Comparison of ENCODE assay signal across 29 cellular contexts in genomic region chr3:134161817-134162396, GRCh38.
A peak's percentile ranks its signal among the peaks of the same experiment; 100 is the strongest.
DNase-seq lines count a peak whose midpoint lies in the region; ATAC-seq, FAIRE-seq and TF ChIP-seq lines count a peak whose summit lies in the region.
"Had no signal": no experiment of that assay in that cellular context is flagged by ENCODE, and none has a peak within 500 bp of the region (broad histone marks: within the 10 kb centered on the region; RNA-seq: fewer than 3 reads in every experiment).

No MANE protein-coding gene starts in this region.

- H3K27me3 Mint-ChIP-seq in astrocyte (ENCODE audit: low read depth, unreplicated experiment) (no peaks in the 10 kb centered on the region), type B pancreatic cell (no peaks in the 10 kb centered on the region)
- H3K27me3 Mint-ChIP-seq: activated CD4-positive, alpha-beta T cell treated with anti-CD3 and anti-CD28 coated beads, Interleukin-2, amount 10 ng/mL, durations not matched to agents 7 days and 5 days; CD4-positive, alpha-beta T cell; dendritic cell treated with granulocyte-macrophage colony-stimulating factor and Interleukin-4, amounts not matched to agents 40 ng/mL and 50 ng/mL, for 4 days; natural killer cell treated with Interleukin-12 subunit alpha and Interleukin-12 subunit beta and Interleukin-15 and Interleukin-18, amount 100 ng/mL, for 72 hours; T-helper 17 cell had no signal

- H3K27ac ChIP-seq in astrocyte (ENCODE audit: low read depth, low read length) (no peak overlapping the region), psoas muscle (no peak overlapping the region)
- H3K27ac ChIP-seq: 22Rv1, heart left ventricle, KMS-11, left ventricle myocardium inferior, pancreas, tibial artery had no signal

- H3K4me1 Mint-ChIP-seq in astrocyte (ENCODE audit: low read depth, unreplicated experiment) (peaks cover 8% of the 10 kb centered on the region), type B pancreatic cell (ENCODE audit: unreplicated experiment) (peaks cover 13% of the 10 kb centered on the region)
- H3K4me1 Mint-ChIP-seq: activated CD4-positive, alpha-beta T cell treated with anti-CD3 and anti-CD28 coated beads, Interleukin-2, amount 10 ng/mL, durations not matched to agents 7 days and 5 days had no signal

- H3K9ac ChIP-seq in astrocyte (ENCODE audit: low read length) = no peak overlapping the region
- H3K9ac ChIP-seq: KMS-11 had no signal

- H4K20me1 ChIP-seq in astrocyte (ENCODE audit: insufficient read depth, low read length) = peaks cover 4% of the 10 kb centered on the region

- no peak overlapping the region for H3K4me3 ChIP-seq in astrocyte (ENCODE audit: insufficient read depth, low read depth, low read length)
- H3K4me3 ChIP-seq in psoas muscle = no peak overlapping the region
- H3K4me3 ChIP-seq: heart left ventricle, left ventricle myocardium inferior, pancreas, tibial artery had no signal

- H3K4me1 ChIP-seq in astrocyte (ENCODE audit: insufficient read depth, low read length) = no peaks in the 10 kb centered on the region
- H3K4me1 ChIP-seq in psoas muscle = no peaks in the 10 kb centered on the region
- H3K4me1 ChIP-seq: heart left ventricle, left ventricle myocardium inferior, pancreas, tibial artery had no signal

- H3K4me2 ChIP-seq in astrocyte (ENCODE audit: low read length) = no peak overlapping the region
- H3K4me2 ChIP-seq: KMS-11 had no signal

- H3K27ac Mint-ChIP-seq in astrocyte (ENCODE audit: unreplicated experiment) = peak overlapping the region; percentile 7
- H3K27ac Mint-ChIP-seq in type B pancreatic cell = no peak overlapping the region
- H3K27ac Mint-ChIP-seq: activated CD4-positive, alpha-beta T cell treated with anti-CD3 and anti-CD28 coated beads, Interleukin-2, amount 10 ng/mL, durations not matched to agents 7 days and 5 days; activated T-helper 1 cell treated with anti-CD3 and anti-CD28 coated beads, Interleukin-12 subunit alpha, Interleukin-12 subunit beta, Interleukin-2, Interleukin-4 antibody, amounts not matched to agents 30 ng/mL and 10 ng/mL and 1 ng/mL, durations not matched to agents 14 hours and 24 hours and 36 hours; CD4-positive, alpha-beta T cell; dendritic cell treated with granulocyte-macrophage colony-stimulating factor and Interleukin-4, amounts not matched to agents 40 ng/mL and 50 ng/mL, for 4 days; natural killer cell treated with Interleukin-12 subunit alpha and Interleukin-12 subunit beta and Interleukin-15 and Interleukin-18, amount 100 ng/mL, for 72 hours; T-helper 17 cell had no signal

- H3K27me3 ChIP-seq in astrocyte (ENCODE audit: insufficient read depth, low read length) (no peaks in the 10 kb centered on the region), psoas muscle (ENCODE audit: insufficient read depth in 3 of 3, low read length in 2 of 3) (no peaks in the 10 kb centered on the region)
- H3K27me3 ChIP-seq: heart left ventricle, pancreas, tibial artery had no signal

- H3K9me3 Mint-ChIP-seq in astrocyte (ENCODE audit: unreplicated experiment) (no peaks in the 10 kb centered on the region), type B pancreatic cell (no peaks in the 10 kb centered on the region)
- H3K9me3 Mint-ChIP-seq: activated CD4-positive, alpha-beta T cell treated with anti-CD3 and anti-CD28 coated beads, Interleukin-2, amount 10 ng/mL, durations not matched to agents 7 days and 5 days; activated T-helper 1 cell treated with anti-CD3 and anti-CD28 coated beads, Interleukin-12 subunit alpha, Interleukin-12 subunit beta, Interleukin-2, Interleukin-4 antibody, amounts not matched to agents 30 ng/mL and 10 ng/mL and 1 ng/mL, durations not matched to agents 14 hours and 24 hours and 36 hours; CD4-positive, alpha-beta T cell; dendritic cell treated with granulocyte-macrophage colony-stimulating factor and Interleukin-4, amounts not matched to agents 40 ng/mL and 50 ng/mL, for 4 days; natural killer cell treated with Interleukin-12 subunit alpha and Interleukin-12 subunit beta and Interleukin-15 and Interleukin-18, amount 100 ng/mL, for 72 hours had no signal

- peaks cover 11% of the 10 kb centered on the region for H3K36me3 Mint-ChIP-seq in astrocyte (ENCODE audit: low read depth, unreplicated experiment)
- peaks cover 33% of the 10 kb centered on the region for H3K36me3 Mint-ChIP-seq in type B pancreatic cell
- H3K36me3 Mint-ChIP-seq: natural killer cell treated with Interleukin-12 subunit alpha and Interleukin-12 subunit beta and Interleukin-15 and Interleukin-18, amount 100 ng/mL, for 72 hours had no signal

- peak; percentile 62 for DNase-seq in NCI-H146 (lab: John Stamatoyannopoulos, UW)
- no peak for DNase-seq in NCI-H146 treated with DMSO at 0.1 percent for 48 hours (lab: John Stamatoyannopoulos, UW; ENCODE audit: unreplicated experiment)
- DNase-seq in astrocyte (ENCODE audit: low read depth) = no peak
- peak; percentile 36 for DNase-seq in iPS-NIHi11 (ENCODE audit: low spot score)
- DNase-seq in type B pancreatic cell (ENCODE audit: extremely low spot score, unreplicated experiment) = no peak
- DNase-seq in COR-L47 (lab: John Stamatoyannopoulos, UW) = no peak
- no peak for DNase-seq in NCI-H2196 treated with DMSO at 0.1 percent for 48 hours (lab: John Stamatoyannopoulos, UW; ENCODE audit: unreplicated experiment)
- no peak for DNase-seq in psoas muscle
- DNase-seq: activated CD4-positive, alpha-beta T cell treated with anti-CD3 and anti-CD28 coated beads, Interleukin-2, amount 10 ng/mL, durations not matched to agents 7 days and 5 days; activated naive CD4-positive, alpha-beta T cell treated with anti-CD3 and anti-CD28 coated beads, Interleukin-2, amount 50 U/mL, for 16 hours; anterior cingulate cortex; CD4-positive, alpha-beta T cell; GOT3; heart left ventricle; left ventricle myocardium inferior; NCI-H1436 treated with DMSO at 0.1 percent for 48 hours; NCI-H510A treated with DMSO at 0.1 percent for 48 hours; pancreas; RPMI8226; stimulated activated naive CD8-positive, alpha-beta T cell treated with anti-CD3 and anti-CD28 coated beads, Interleukin-15, Interleukin-2, amounts not matched to agents 100 U/mL and 50 U/mL, for 24 hours; T-helper 17 cell; tibial artery had no signal

- no peak for ATAC-seq in psoas muscle
- ATAC-seq: heart left ventricle; natural killer cell treated with Interleukin-12 subunit alpha and Interleukin-12 subunit beta and Interleukin-15 and Interleukin-18, amount 100 ng/mL, for 72 hours; pancreas; sciatic nerve; stimulated activated naive CD8-positive, alpha-beta T cell treated with anti-CD3 and anti-CD28 coated beads, Interleukin-15, Interleukin-2, amounts not matched to agents 100 U/mL and 50 U/mL, for 24 hours; T-helper 17 cell had no signal

- intact Hi-C loops in psoas muscle (cut with DNase I) = no loop called here

- H3K9me3 ChIP-seq in astrocyte (ENCODE audit: insufficient read depth, low read depth, low read length) (no peaks in the 10 kb centered on the region), psoas muscle (no peaks in the 10 kb centered on the region)
- H3K9me3 ChIP-seq: heart left ventricle, left ventricle myocardium inferior, pancreas, tibial artery had no signal

- no peak overlapping the region for H3K4me3 Mint-ChIP-seq in astrocyte (ENCODE audit: unreplicated experiment)
- H3K4me3 Mint-ChIP-seq in type B pancreatic cell = no peak overlapping the region
- H3K4me3 Mint-ChIP-seq: activated CD4-positive, alpha-beta T cell treated with anti-CD3 and anti-CD28 coated beads, Interleukin-2, amount 10 ng/mL, durations not matched to agents 7 days and 5 days; activated T-helper 1 cell treated with anti-CD3 and anti-CD28 coated beads, Interleukin-12 subunit alpha, Interleukin-12 subunit beta, Interleukin-2, Interleukin-4 antibody, amounts not matched to agents 30 ng/mL and 10 ng/mL and 1 ng/mL, durations not matched to agents 14 hours and 24 hours and 36 hours; CD4-positive, alpha-beta T cell; dendritic cell treated with granulocyte-macrophage colony-stimulating factor and Interleukin-4, amounts not matched to agents 40 ng/mL and 50 ng/mL, for 4 days; natural killer cell treated with Interleukin-12 subunit alpha and Interleukin-12 subunit beta and Interleukin-15 and Interleukin-18, amount 100 ng/mL, for 72 hours; T-helper 17 cell had no signal

- FAIRE-seq in astrocyte (lab: Jason Lieb, UNC) = no peak
- FAIRE-seq: endometrium, pancreas had no signal

- H2AFZ ChIP-seq in astrocyte (ENCODE audit: low read depth, low read length) = no peak overlapping the region

- TF ChIP-seq CTCF in astrocyte (IDR thresholded peaks at IDR 0.05; ENCODE audit: insufficient read depth, low read depth, low read length) (no peak), type B pancreatic cell (conservative IDR thresholded peaks at IDR 0.05) (peak; percentile 40), psoas muscle (IDR thresholded peaks at IDR 0.05) (no peak)

- H3K79me2 ChIP-seq in astrocyte (ENCODE audit: insufficient read depth, low read length) = no peaks in the 10 kb centered on the region

- WGBS in psoas muscle, 3 donors = 75 to 79% (median 75%) methylated on average over 8 of the region's 8 CpGs

- H3K36me3 ChIP-seq in astrocyte (ENCODE audit: insufficient read depth, low read length) (peaks cover 35% of the 10 kb centered on the region), psoas muscle (ENCODE audit: insufficient read depth in 1 of 2, low read depth in 1 of 2) (peaks cover 2 to 56% of the 10 kb centered on the region in 2 donors)

Comparison
In these comparisons a context has a peak if more than half of its experiments do, and no peak if none do; other contexts are left out.
1. DNase-seq: peak in NCI-H146 (single experiment) and iPS-NIHi11 (single experiment); none in NCI-H146 treated with DMSO at 0.1 percent for 48 hours (single experiment), astrocyte (single experiment), type B pancreatic cell (single experiment), COR-L47 (single experiment), NCI-H2196 treated with DMSO at 0.1 percent for 48 hours (single experiment) and psoas muscle (0 of 2).